Comparison of ENCODE assay signal across 1 cellular context in genomic region chr20:35478804-35479472, GRCh38.
A peak's percentile ranks its signal among the peaks of the same experiment; 100 is the strongest.
TF ChIP-seq lines count a peak whose summit lies in the region.

No MANE protein-coding gene starts in this region.

TF ChIP-seq in HepG2, 621 proteins besides CTCF, POLR2A, EP300 and RAD21 (continued from another document and continues in another):
- TF ChIP-seq ZFP41 (CRISPR knock-in tag; IDR thresholded peaks at IDR 0.05; ENCODE audit: borderline replicate concordance) (no peak), ZNF326 (CRISPR knock-in tag; IDR thresholded peaks at IDR 0.05; ENCODE audit: borderline replicate concordance) (no peak), HOXA3 (CRISPR knock-in tag; IDR thresholded peaks at IDR 0.05) (0 out of 2 replicates have a peak, but pooled peaks have one; percentile 52), ZSCAN30 (CRISPR knock-in tag; IDR thresholded peaks at IDR 0.05) (no peak; the same call in 1 of the 2 replicates), PRPF4 (IDR thresholded peaks at IDR 0.05; ENCODE audit: low read depth, low read length, poor library complexity, severe bottlenecking) (peak; percentile 49), ZNF431 (CRISPR knock-in tag; IDR thresholded peaks at IDR 0.05; ENCODE audit: borderline replicate concordance, low read depth) (no peak), POLR2G (IDR thresholded peaks at IDR 0.05; ENCODE audit: low read depth, low read length) (peak; percentile 47; the same call in 1 of the 2 replicates), SPEN (CRISPR knock-in tag; IDR thresholded peaks at IDR 0.05; ENCODE audit: low read depth) (0 out of 2 replicates have a peak, but pooled peaks have one; percentile 24), LCORL (IDR thresholded peaks at IDR 0.05) (no peak), LCORL (CRISPR knock-in tag; IDR thresholded peaks at IDR 0.05) (no peak), ZNF639 (CRISPR knock-in tag; conservative IDR thresholded peaks at IDR 0.05) (no peak), MLLT10 (CRISPR knock-in tag; IDR thresholded peaks at IDR 0.05) (no peak), GABPB1 (CRISPR knock-in tag; IDR thresholded peaks at IDR 0.05) (peak; percentile 18; the same call in 1 of the 2 replicates), SP4 (CRISPR knock-in tag; IDR thresholded peaks at IDR 0.05) (0 out of 2 replicates have a peak, but pooled peaks have one; percentile 5), EED (CRISPR knock-in tag; IDR thresholded peaks at IDR 0.05) (no peak), SAP130 (CRISPR knock-in tag; IDR thresholded peaks at IDR 0.05; ENCODE audit: low read depth) (no peak), IRF1 (CRISPR knock-in tag; IDR thresholded peaks at IDR 0.05; ENCODE audit: low read depth) (no peak), ZNF646 (CRISPR knock-in tag; IDR thresholded peaks at IDR 0.05) (0 out of 2 replicates have a peak, but pooled peaks have one; percentile 26), ZNF367 (CRISPR knock-in tag; IDR thresholded peaks at IDR 0.05; ENCODE audit: borderline replicate concordance) (no peak), IRF2 (CRISPR knock-in tag; IDR thresholded peaks at IDR 0.05) (0 out of 2 replicates have a peak, but pooled peaks have one; percentile 43), SRSF4 (IDR thresholded peaks at IDR 0.05; ENCODE audit: low read depth, low read length, poor library complexity, severe bottlenecking) (no peak), HNF4A (CRISPR knock-in tag; IDR thresholded peaks at IDR 0.05) (peak; percentile 71), SMAD1 (CRISPR knock-in tag; IDR thresholded peaks at IDR 0.05; ENCODE audit: borderline replicate concordance, low read depth) (0 out of 2 replicates have a peak, but pooled peaks have one; percentile 66), ZNF121 (CRISPR knock-in tag; IDR thresholded peaks at IDR 0.05) (0 out of 2 replicates have a peak, but pooled peaks have one; percentile 32), GMEB2 (CRISPR knock-in tag; IDR thresholded peaks at IDR 0.05; ENCODE audit: low read depth) (no peak), HOMEZ (CRISPR knock-in tag; IDR thresholded peaks at IDR 0.05; ENCODE audit: low read depth) (no peak), NCOA1 (CRISPR knock-in tag; IDR thresholded peaks at IDR 0.05) (no peak), ZNF816 (CRISPR knock-in tag; IDR thresholded peaks at IDR 0.05; ENCODE audit: borderline replicate concordance) (no peak), ZNF800 (CRISPR knock-in tag; IDR thresholded peaks at IDR 0.05) (no peak), DPF2 (CRISPR knock-in tag; IDR thresholded peaks at IDR 0.05; ENCODE audit: borderline replicate concordance, low read depth) (no peak), MATR3 (CRISPR knock-in tag; IDR thresholded peaks at IDR 0.05) (no peak), MEF2D (CRISPR knock-in tag; IDR thresholded peaks at IDR 0.05) (no peak), ASH2L (IDR thresholded peaks at IDR 0.05; ENCODE audit: insufficient read length, low read depth, low read length) (peak; percentile 65), ZNF317 (CRISPR knock-in tag; IDR thresholded peaks at IDR 0.05) (0 out of 2 replicates have a peak, but pooled peaks have one; percentile 48), ZNF44 (CRISPR knock-in tag; IDR thresholded peaks at IDR 0.05) (no peak), KDM2A (CRISPR knock-in tag; IDR thresholded peaks at IDR 0.05; ENCODE audit: borderline replicate concordance, low read depth) (0 out of 2 replicates have a peak, but pooled peaks have one; percentile 18), ZNF850 (CRISPR knock-in tag; conservative IDR thresholded peaks at IDR 0.05) (no peak), ZNF362 (CRISPR knock-in tag; IDR thresholded peaks at IDR 0.05; ENCODE audit: borderline replicate concordance) (no peak; the same call in 1 of the 2 replicates), STAT5B (CRISPR knock-in tag; IDR thresholded peaks at IDR 0.05) (no peak), FOXM1 (CRISPR knock-in tag; IDR thresholded peaks at IDR 0.05) (no peak), KAT8 (CRISPR knock-in tag; IDR thresholded peaks at IDR 0.05) (no peak), RBFOX2 (IDR thresholded peaks at IDR 0.05; ENCODE audit: low read depth, low read length) (no peak)
- TF ChIP-seq, protein P1, sequence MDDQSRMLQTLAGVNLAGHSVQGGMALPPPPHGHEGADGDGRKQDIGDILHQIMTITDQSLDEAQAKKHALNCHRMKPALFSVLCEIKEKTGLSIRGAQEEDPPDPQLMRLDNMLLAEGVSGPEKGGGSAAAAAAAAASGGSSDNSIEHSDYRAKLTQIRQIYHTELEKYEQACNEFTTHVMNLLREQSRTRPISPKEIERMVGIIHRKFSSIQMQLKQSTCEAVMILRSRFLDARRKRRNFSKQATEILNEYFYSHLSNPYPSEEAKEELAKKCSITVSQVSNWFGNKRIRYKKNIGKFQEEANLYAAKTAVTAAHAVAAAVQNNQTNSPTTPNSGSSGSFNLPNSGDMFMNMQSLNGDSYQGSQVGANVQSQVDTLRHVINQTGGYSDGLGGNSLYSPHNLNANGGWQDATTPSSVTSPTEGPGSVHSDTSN (CRISPR knock-in tag; IDR thresholded peaks at IDR 0.05; ENCODE audit: borderline replicate concordance), result no peak
- TF ChIP-seq, protein P2, sequence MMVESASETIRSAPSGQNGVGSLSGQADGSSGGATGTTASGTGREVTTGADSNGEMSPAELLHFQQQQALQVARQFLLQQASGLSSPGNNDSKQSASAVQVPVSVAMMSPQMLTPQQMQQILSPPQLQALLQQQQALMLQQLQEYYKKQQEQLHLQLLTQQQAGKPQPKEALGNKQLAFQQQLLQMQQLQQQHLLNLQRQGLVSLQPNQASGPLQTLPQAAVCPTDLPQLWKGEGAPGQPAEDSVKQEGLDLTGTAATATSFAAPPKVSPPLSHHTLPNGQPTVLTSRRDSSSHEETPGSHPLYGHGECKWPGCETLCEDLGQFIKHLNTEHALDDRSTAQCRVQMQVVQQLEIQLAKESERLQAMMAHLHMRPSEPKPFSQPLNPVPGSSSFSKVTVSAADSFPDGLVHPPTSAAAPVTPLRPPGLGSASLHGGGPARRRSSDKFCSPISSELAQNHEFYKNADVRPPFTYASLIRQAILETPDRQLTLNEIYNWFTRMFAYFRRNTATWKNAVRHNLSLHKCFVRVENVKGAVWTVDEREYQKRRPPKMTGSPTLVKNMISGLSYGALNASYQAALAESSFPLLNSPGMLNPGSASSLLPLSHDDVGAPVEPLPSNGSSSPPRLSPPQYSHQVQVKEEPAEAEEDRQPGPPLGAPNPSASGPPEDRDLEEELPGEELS (CRISPR knock-in tag; IDR thresholded peaks at IDR 0.05), result peak; percentile 18; the same call in 1 of the 2 replicates
- TF ChIP-seq, protein P3, sequence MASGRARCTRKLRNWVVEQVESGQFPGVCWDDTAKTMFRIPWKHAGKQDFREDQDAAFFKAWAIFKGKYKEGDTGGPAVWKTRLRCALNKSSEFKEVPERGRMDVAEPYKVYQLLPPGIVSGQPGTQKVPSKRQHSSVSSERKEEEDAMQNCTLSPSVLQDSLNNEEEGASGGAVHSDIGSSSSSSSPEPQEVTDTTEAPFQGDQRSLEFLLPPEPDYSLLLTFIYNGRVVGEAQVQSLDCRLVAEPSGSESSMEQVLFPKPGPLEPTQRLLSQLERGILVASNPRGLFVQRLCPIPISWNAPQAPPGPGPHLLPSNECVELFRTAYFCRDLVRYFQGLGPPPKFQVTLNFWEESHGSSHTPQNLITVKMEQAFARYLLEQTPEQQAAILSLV (CRISPR knock-in tag; IDR thresholded peaks at IDR 0.05; ENCODE audit: borderline replicate concordance), result no peak
